Comparison of ENCODE assay signal across 9 cellular contexts in the genomic region with DNA sequence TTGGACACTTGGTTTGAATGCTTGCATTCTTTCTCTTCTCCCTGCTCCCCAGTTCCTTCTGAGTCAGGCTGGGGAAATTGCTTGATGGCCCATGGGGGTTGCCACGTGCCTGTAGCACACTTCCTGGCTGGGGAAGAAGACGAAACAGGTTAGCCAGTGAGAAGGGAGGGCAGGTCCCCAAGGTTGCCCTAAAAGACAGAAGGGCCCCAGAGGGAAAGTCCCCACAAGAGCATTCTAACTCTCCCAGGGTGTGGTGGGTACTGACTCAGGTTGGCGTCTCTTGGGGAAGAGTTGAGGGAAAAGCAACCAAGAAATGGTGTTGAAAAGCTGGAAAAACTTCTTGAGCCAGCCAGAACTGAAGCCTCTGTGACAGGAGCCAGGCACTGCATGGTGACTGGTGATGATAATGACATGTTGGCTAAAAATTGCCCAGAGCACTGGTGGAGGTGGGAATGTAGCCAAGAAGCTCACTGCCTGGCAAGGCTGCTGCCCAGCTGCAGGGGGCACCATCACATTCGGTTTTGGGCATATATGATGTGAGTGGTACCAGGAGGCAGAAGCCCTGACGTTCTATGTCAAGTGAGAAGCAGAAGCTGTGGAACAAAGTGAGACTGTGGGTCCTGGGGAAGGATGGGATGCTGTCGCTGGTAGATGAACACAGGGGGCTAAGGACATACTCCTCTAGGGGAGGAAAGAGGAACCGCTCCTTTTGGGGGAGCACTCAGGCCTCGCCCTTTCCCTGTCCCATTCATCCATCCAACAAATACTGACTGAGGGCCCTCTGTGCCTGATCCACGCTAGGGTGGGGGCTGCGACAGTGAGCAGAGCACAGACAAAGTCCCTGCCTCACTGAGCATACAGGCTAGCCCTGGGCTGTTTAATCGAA. TPM values are rescaled to one million over a fixed set of nuclear protein-coding genes. Genes with fewer than 3 reads are reported as not detected.
DNase-seq lines count a peak whose midpoint lies in the region; ATAC-seq and TF ChIP-seq lines count a peak whose summit lies in the region.
"Had no signal": no experiment of that assay in that cellular context is flagged by ENCODE, and none has a peak within 500 bp of the region (broad histone marks: within the 10 kb centered on the region; RNA-seq: fewer than 3 reads in every experiment).

No MANE protein-coding gene starts in this region.

- H3K27me3 Mint-ChIP-seq in IgD-negative memory B cell, result peaks cover 3% of the 10 kb centered on the region
- H3K27me3 Mint-ChIP-seq in activated CD4-positive, alpha-beta memory T cell treated with anti-CD3 and anti-CD28 coated beads, Interleukin-2, amount 10 ng/mL, durations not matched to agents 7 days and 5 days, result peaks cover 5% of the 10 kb centered on the region
- no peaks in the 10 kb centered on the region for H3K27me3 Mint-ChIP-seq in stimulated activated naive B cell treated with anti-CD40 and anti-IgM and Interleukin-4, amounts not matched to agents 10 μg/mL and 1 μg/mL and 100 μg/mL, for 72 hours

- H3K36me3 Mint-ChIP-seq in IgD-negative memory B cell, result peaks cover 3% of the 10 kb centered on the region
- no peaks in the 10 kb centered on the region for H3K36me3 Mint-ChIP-seq in activated CD4-positive, alpha-beta memory T cell treated with anti-CD3 and anti-CD28 coated beads, Interleukin-2, amount 10 ng/mL, durations not matched to agents 7 days and 5 days (ENCODE audit: low read depth)
- peaks cover 8 to 15% of the 10 kb centered on the region in 2 donors for H3K36me3 Mint-ChIP-seq in stimulated activated naive B cell treated with anti-CD40 and anti-IgM and Interleukin-4, amounts not matched to agents 10 μg/mL and 1 μg/mL and 100 μg/mL, for 72 hours

- CTCF ChIA-PET in activated CD4-positive, alpha-beta memory T cell treated with anti-CD3 and anti-CD28 coated beads, Interleukin-2, amount 10 ng/mL, durations not matched to agents 7 days and 5 days (lab: Charles Lee), result interaction anchor here (1.0 to 3.1 kb wide), 11 partner anchors 9 to 171 kb away, joined by 3 to 24 read pairs (median 4); a partner anchor contains a TSS

- POLR2A ChIA-PET in activated CD4-positive, alpha-beta memory T cell treated with anti-CD3 and anti-CD28 coated beads, Interleukin-2, amount 10 ng/mL, durations not matched to agents 7 days and 5 days (lab: Charles Lee), result interaction anchor here (0.9 to 1.5 kb wide), 8 partner anchors 8 to 66 kb away, joined by 3 to 9 read pairs (median 4); a partner anchor contains a TSS

- no peaks in the 10 kb centered on the region for H3K9me3 ChIP-seq in heart left ventricle
- H3K9me3 ChIP-seq: thoracic aorta had no signal

- intact Hi-C loops in heart left ventricle (cut with DNase I), result no loop called here

- peak; percentile 55 for ATAC-seq in GM18873 (IDR thresholded peaks at IDR 0.05; ENCODE audit: low FRiP score, unreplicated experiment)
- peak; percentile 75 to 86 (median 80) for ATAC-seq in heart left ventricle
- peak; percentile 89 for ATAC-seq in stimulated activated naive B cell treated with anti-CD40 and anti-IgM and Interleukin-4, amounts not matched to agents 10 μg/mL and 1 μg/mL and 100 μg/mL, for 72 hours (replicated peaks)
- ATAC-seq in HG03135 (IDR thresholded peaks at IDR 0.05; ENCODE audit: unreplicated experiment), result no peak

- peak; percentile 14 for TF ChIP-seq CTCF in AG09319 (IDR thresholded peaks at IDR 0.05; ENCODE audit: low read depth, low read length)
- TF ChIP-seq CTCF in heart left ventricle (IDR thresholded peaks at IDR 0.05), result peak in 11 of 12 donors; percentile 32 to 68 (median 42)

- WGBS in heart left ventricle, 4 donors, result 58 to 66% (median 64%) methylated on average over 11 of the region's 11 CpGs

- peaks cover 41 to 53% (median 47%) of the 10 kb centered on the region in 3 donors for H3K4me1 Mint-ChIP-seq in IgD-negative memory B cell
- peaks cover 25% of the 10 kb centered on the region for H3K4me1 Mint-ChIP-seq in activated CD4-positive, alpha-beta memory T cell treated with anti-CD3 and anti-CD28 coated beads, Interleukin-2, amount 10 ng/mL, durations not matched to agents 7 days and 5 days
- H3K4me1 Mint-ChIP-seq in stimulated activated naive B cell treated with anti-CD40 and anti-IgM and Interleukin-4, amounts not matched to agents 10 μg/mL and 1 μg/mL and 100 μg/mL, for 72 hours, result peaks cover 62 to 76% of the 10 kb centered on the region in 2 donors

- H3K4me3 Mint-ChIP-seq in IgD-negative memory B cell, result peak overlapping the region in 3 of 4 donors; percentile 59 to 83 (median 71)
- H3K4me3 Mint-ChIP-seq in activated CD4-positive, alpha-beta memory T cell treated with anti-CD3 and anti-CD28 coated beads, Interleukin-2, amount 10 ng/mL, durations not matched to agents 7 days and 5 days, result no peak overlapping the region
- H3K4me3 Mint-ChIP-seq in stimulated activated naive B cell treated with anti-CD40 and anti-IgM and Interleukin-4, amounts not matched to agents 10 μg/mL and 1 μg/mL and 100 μg/mL, for 72 hours, result peak overlapping the region; percentile 8 to 36

- peaks cover 0 to 5% (median 0%) of the 10 kb centered on the region in 3 donors for H3K9me3 Mint-ChIP-seq in IgD-negative memory B cell
- H3K9me3 Mint-ChIP-seq in activated CD4-positive, alpha-beta memory T cell treated with anti-CD3 and anti-CD28 coated beads, Interleukin-2, amount 10 ng/mL, durations not matched to agents 7 days and 5 days, result no peaks in the 10 kb centered on the region
- H3K9me3 Mint-ChIP-seq in stimulated activated naive B cell treated with anti-CD40 and anti-IgM and Interleukin-4, amounts not matched to agents 10 μg/mL and 1 μg/mL and 100 μg/mL, for 72 hours, result peaks cover 7 to 8% of the 10 kb centered on the region in 2 donors

- no peak for DNase-seq in AG09319 (ENCODE audit: extremely low read depth, low read depth)
- peak; percentile 50 for DNase-seq in activated CD4-positive, alpha-beta memory T cell treated with anti-CD3 and anti-CD28 coated beads, Interleukin-2, amount 10 ng/mL, durations not matched to agents 7 days and 5 days
- peak in 4 of 5 donors; percentile 60 to 81 (median 67) for DNase-seq in heart left ventricle
- peak; percentile 67 for DNase-seq in stimulated activated naive B cell treated with anti-CD40 and anti-IgM and Interleukin-4, amounts not matched to agents 10 μg/mL and 1 μg/mL and 100 μg/mL, for 72 hours
- DNase-seq in ecto neural progenitor cell (ENCODE audit: low spot score), result no peak

- peak overlapping the region; percentile 90 to 95 (median 94) for H3K27ac Mint-ChIP-seq in IgD-negative memory B cell
- H3K27ac Mint-ChIP-seq in activated CD4-positive, alpha-beta memory T cell treated with anti-CD3 and anti-CD28 coated beads, Interleukin-2, amount 10 ng/mL, durations not matched to agents 7 days and 5 days, result no peak overlapping the region
- peak overlapping the region; percentile 81 for H3K27ac Mint-ChIP-seq in stimulated activated naive B cell treated with anti-CD40 and anti-IgM and Interleukin-4, amounts not matched to agents 10 μg/mL and 1 μg/mL and 100 μg/mL, for 72 hours

- no peaks in the 10 kb centered on the region for H3K27me3 ChIP-seq in heart left ventricle

- H3K4me1 ChIP-seq in heart left ventricle, result peaks cover 0 to 77% (median 8%) of the 10 kb centered on the region in 12 donors

- TF ChIP-seq POLR2A in heart left ventricle (IDR thresholded peaks at IDR 0.05), result no peak

- peak overlapping the region in 11 of 12 donors; percentile 41 to 87 (median 72) for H3K27ac ChIP-seq in heart left ventricle
- H3K27ac ChIP-seq: thoracic aorta had no signal

- no peaks in the 10 kb centered on the region for H3K36me3 ChIP-seq in heart left ventricle
- H3K36me3 ChIP-seq: thoracic aorta had no signal

- H3K4me3 ChIP-seq in heart left ventricle, result no peak overlapping the region
- H3K4me3 ChIP-seq: thoracic aorta had no signal

RNA-seq across cellular contexts. Expression of a gene that starts 8.1 kb away (rescaled TPM):
- polyA plus RNA-seq in IgD-negative memory B cell (37.9 TPM), heart left ventricle (10 to 100 TPM; 26.3 to 29.2 TPM)
- total RNA-seq in activated CD4-positive, alpha-beta memory T cell treated with anti-CD3 and anti-CD28 coated beads, Interleukin-2, amount 10 ng/mL, durations not matched to agents 7 days and 5 days, result 10 to 100 TPM; 40.2 to 41.0 TPM
- 10 to 100 TPM; 18.8 to 33.1 (median 26.7) TPM for total RNA-seq in heart left ventricle

RNA-seq across cellular contexts. Expression of a gene that starts 16.6 kb away (rescaled TPM):
- not detected for polyA plus RNA-seq in IgD-negative memory B cell
- total RNA-seq in activated CD4-positive, alpha-beta memory T cell treated with anti-CD3 and anti-CD28 coated beads, Interleukin-2, amount 10 ng/mL, durations not matched to agents 7 days and 5 days, result 1 to 10 TPM; 4.0 to 4.4 TPM
- 10 to 100 TPM in 1 of 9 donors, 1 to 10 TPM in 3, under 1 TPM in 2, not detected in 3; 0.52 to 38.9 (median 1.0) TPM for total RNA-seq in heart left ventricle
- polyA plus RNA-seq in heart left ventricle, result under 1 TPM; 0.61 to 0.69 TPM

RNA-seq across cellular contexts. Expression of a gene that starts 20.0 kb away (rescaled TPM):
- 27.3 TPM for polyA plus RNA-seq in IgD-negative memory B cell
- total RNA-seq in activated CD4-positive, alpha-beta memory T cell treated with anti-CD3 and anti-CD28 coated beads, Interleukin-2, amount 10 ng/mL, durations not matched to agents 7 days and 5 days, result 10 to 100 TPM; 31.6 to 33.4 TPM
- 10 to 100 TPM in 6 of 9 donors, 1 to 10 TPM in 3; 6.3 to 18.1 (median 11.3) TPM for total RNA-seq in heart left ventricle
- 10 to 100 TPM in 1 of 2 donors, 1 to 10 TPM in 1; 5.5 to 10.7 TPM for polyA plus RNA-seq in heart left ventricle

RNA-seq across cellular contexts. Expression of a gene that starts 20.1 kb away (rescaled TPM):
- 1.6 TPM for polyA plus RNA-seq in IgD-negative memory B cell
- 10 to 100 TPM; 25.8 to 27.7 TPM for total RNA-seq in activated CD4-positive, alpha-beta memory T cell treated with anti-CD3 and anti-CD28 coated beads, Interleukin-2, amount 10 ng/mL, durations not matched to agents 7 days and 5 days
- total RNA-seq in heart left ventricle, result 10 to 100 TPM; 22.1 to 34.0 (median 27.8) TPM
- 10 to 100 TPM; 13.5 to 29.8 TPM for polyA plus RNA-seq in heart left ventricle

RNA-seq across cellular contexts. Expression of a gene that starts 28.2 kb away (rescaled TPM):
- polyA plus RNA-seq in IgD-negative memory B cell (19.2 TPM), heart left ventricle (1 to 10 TPM; 2.6 to 3.2 TPM)
- total RNA-seq in activated CD4-positive, alpha-beta memory T cell treated with anti-CD3 and anti-CD28 coated beads, Interleukin-2, amount 10 ng/mL, durations not matched to agents 7 days and 5 days, result 10 to 100 TPM; 38.4 to 39.6 TPM
- 10 to 100 TPM in 1 of 9 donors, 1 to 10 TPM in 8; 1.7 to 10.1 (median 3.0) TPM for total RNA-seq in heart left ventricle

Comparison
In these comparisons a context has a peak if more than half of its experiments do, and no peak if none do; other contexts are left out.
1. DNase-seq: peak in activated CD4-positive, alpha-beta memory T cell treated with anti-CD3 and anti-CD28 coated beads, Interleukin-2, amount 10 ng/mL, durations not matched to agents 7 days and 5 days (single experiment), heart left ventricle (4 of 5) and stimulated activated naive B cell treated with anti-CD40 and anti-IgM and Interleukin-4, amounts not matched to agents 10 μg/mL and 1 μg/mL and 100 μg/mL, for 72 hours (single experiment); none in AG09319 (single experiment) and ecto neural progenitor cell (single experiment).